8 cellular contexts compared by ENCODE assay signal in genomic region chr19:47020992-47021496, GRCh38. TPM values are rescaled to one million over a fixed set of nuclear protein-coding genes. Genes with fewer than 3 reads are reported as not detected.
DNase-seq lines count a peak whose midpoint lies in the region; ATAC-seq and TF ChIP-seq lines count a peak whose summit lies in the region.

No MANE protein-coding gene starts in this region.

- peak overlapping the region; percentile 91 for H3K4me2 ChIP-seq in neuronal stem cell (ENCODE audit: insufficient read depth, low read length, poor library complexity, severe bottlenecking)

- H3K36me3 ChIP-seq in neuronal stem cell (replicated peaks in 1 of 2; ENCODE audit: control insufficient read depth in 2 of 2, insufficient read depth in 2 of 2, low read length in 2 of 2) = no peaks in the 10 kb centered on the region

- H3K27ac ChIP-seq in neuronal stem cell (replicated peaks; ENCODE audit: low read length) = no peak overlapping the region

- peak overlapping the region; percentile 15 for H3K18ac ChIP-seq in neuronal stem cell (ENCODE audit: low read length)

- H3K4me1 ChIP-seq in neuronal stem cell (ENCODE audit: control insufficient read depth in 2 of 2, insufficient read depth in 1 of 2, low read depth in 1 of 2, low read length in 2 of 2) = peaks cover 11 to 18% of the 10 kb centered on the region in 2 donors

- no peak for TF ChIP-seq CTCF in epithelial cell of esophagus (IDR thresholded peaks at IDR 0.05; ENCODE audit: insufficient read depth, low read depth, low read length, missing control alignments)

- H4K91ac ChIP-seq in neuronal stem cell (ENCODE audit: low read depth, low read length, poor library complexity) = no peak overlapping the region

- no peaks in the 10 kb centered on the region for H3K79me1 ChIP-seq in neuronal stem cell (ENCODE audit: low read depth, low read length)

- peak overlapping the region; percentile 28 for H3K4me3 ChIP-seq in epithelial cell of esophagus (ENCODE audit: low read length)
- H3K4me3 ChIP-seq in neuronal stem cell (ENCODE audit: low read length in 2 of 2) = peak overlapping the region; percentile 25 to 68

- no CpG with 5 or more reads among the region's 37 CpGs for WGBS in neuronal stem cell (ENCODE audit: extremely low coverage in 2 of 2, insufficient read length in 2 of 2, insufficient replicate concordance in 1 of 2), 2 donors

- H2BK5ac ChIP-seq in neuronal stem cell (ENCODE audit: low read length) = no peak overlapping the region

- no peak overlapping the region for H2BK15ac ChIP-seq in neuronal stem cell (ENCODE audit: low read length)

- H4K8ac ChIP-seq in neuronal stem cell (ENCODE audit: low read depth, low read length) = no peak overlapping the region

- peaks cover 31 to 70% (median 50%) of the 10 kb centered on the region in 3 experiments for H3K27me3 ChIP-seq in neuronal stem cell (ENCODE audit: control insufficient read depth in 3 of 3, insufficient read depth in 3 of 3, low read depth in 1 of 3, low read length in 3 of 3)

- H2AK5ac ChIP-seq in neuronal stem cell (ENCODE audit: low read depth, low read length) = peak overlapping the region; percentile 88

- H3K23ac ChIP-seq in neuronal stem cell (ENCODE audit: low read depth, low read length, poor library complexity) = no peak overlapping the region

- H3K4ac ChIP-seq in neuronal stem cell (ENCODE audit: low read length) = no peak overlapping the region

- no peak for ATAC-seq in GM19395 (IDR thresholded peaks at IDR 0.05; ENCODE audit: unreplicated experiment)

- no peak overlapping the region for H2BK12ac ChIP-seq in neuronal stem cell (ENCODE audit: low read length)

- DNase-seq in EH (ENCODE audit: low read depth) (peak; percentile 16), NCI-H82 treated with DMSO at 0.1 percent for 48 hours (lab: John Stamatoyannopoulos, UW; ENCODE audit: unreplicated experiment) (peak; percentile 20), epithelial cell of esophagus (ENCODE audit: low read depth) (no peak), neuronal stem cell (ENCODE audit: low spot score) (no peak), MV-4-11 (lab: John Stamatoyannopoulos, UW) (no peak)
- DNase-seq in stimulated activated CD4-positive, alpha-beta T cell treated with anti-CD3 and anti-CD28 coated beads, Interleukin-15, amount 100 ng/mL, for 24 hours = no peak
- DNase-seq in activated CD4-positive, CD25-positive, alpha-beta regulatory T cell treated with anti-CD3 and anti-CD28 coated beads, Interleukin-2, amount 50 U/mL, for 72 hours = no peak

- no peak overlapping the region for H3K9ac ChIP-seq in neuronal stem cell (ENCODE audit: low read depth, low read length, poor library complexity)

- no peak overlapping the region for H2BK120ac ChIP-seq in neuronal stem cell (ENCODE audit: low read depth, low read length)

- H3K9me3 ChIP-seq in neuronal stem cell (replicated peaks in 1 of 2; ENCODE audit: control insufficient read depth in 2 of 2, insufficient read depth in 1 of 2, low read depth in 1 of 2, low read length in 2 of 2) = no peaks in the 10 kb centered on the region

- no peak overlapping the region for H3K14ac ChIP-seq in neuronal stem cell (ENCODE audit: low read length)

- H2AFZ ChIP-seq in neuronal stem cell (ENCODE audit: low read length) = peak overlapping the region; percentile 90

RNA-seq across cellular contexts. Expression of gene NPAS1, which starts 1.4 kb away (rescaled TPM):
- polyA plus RNA-seq in neuronal stem cell (2013, experiment 1 of 2) = 4.9 TPM
- 4.7 TPM for polyA plus RNA-seq in neuronal stem cell (2013, experiment 2 of 2)

RNA-seq across cellular contexts. Expression of gene TMEM160, which starts 27.4 kb away (rescaled TPM):
- polyA plus RNA-seq in neuronal stem cell (2013, experiment 1 of 2) = 49.2 TPM
- 45.0 TPM for polyA plus RNA-seq in neuronal stem cell (2013, experiment 2 of 2)

Comparison
In these comparisons a context has a peak if more than half of its experiments do, and no peak if none do; other contexts are left out.
1. DNase-seq: peak in EH (single experiment) and NCI-H82 treated with DMSO at 0.1 percent for 48 hours (single experiment); none in epithelial cell of esophagus (single experiment), neuronal stem cell (single experiment), stimulated activated CD4-positive, alpha-beta T cell treated with anti-CD3 and anti-CD28 coated beads, Interleukin-15, amount 100 ng/mL, for 24 hours (single experiment), MV-4-11 (single experiment) and activated CD4-positive, CD25-positive, alpha-beta regulatory T cell treated with anti-CD3 and anti-CD28 coated beads, Interleukin-2, amount 50 U/mL, for 72 hours (single experiment).